In the genomic region with DNA sequence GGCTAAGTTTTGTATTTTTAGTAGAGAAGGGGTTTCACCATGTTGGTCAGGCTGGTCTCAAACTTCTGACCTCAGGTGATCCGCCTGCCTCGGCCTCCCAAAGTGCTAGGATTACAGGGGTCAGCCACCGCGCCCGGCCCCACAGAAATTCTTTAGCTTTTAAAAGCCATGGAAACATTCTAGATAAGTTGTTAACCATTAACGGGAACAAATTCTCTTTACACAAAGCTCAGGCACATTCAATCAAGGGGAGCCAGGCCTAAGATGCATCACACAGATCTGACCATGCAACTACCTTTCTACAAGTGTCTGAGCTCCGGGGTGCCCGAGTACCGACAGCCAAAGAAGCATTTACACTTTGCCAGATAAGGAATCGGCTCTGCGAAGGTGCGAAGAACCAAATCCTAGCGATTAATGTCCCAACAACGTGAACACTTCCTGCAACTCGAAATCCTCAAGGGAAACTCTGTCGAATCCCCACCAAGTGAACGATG, we compare ENCODE assay signal across 1 cellular context.
TF ChIP-seq lines count a peak whose summit lies in the region.

No MANE protein-coding gene starts in this region.

TF ChIP-seq in endothelial cell of umbilical vein, 7 proteins besides CTCF, POLR2A, EP300 and RAD21 (continued from another document):
- no peak for TF ChIP-seq FOS (IDR thresholded peaks at IDR 0.05; ENCODE audit: borderline replicate concordance, insufficient read depth, low read length)
TF ChIP-seq in endothelial cell of umbilical vein: peak in this region for 0.
